ENCODE assay signal across 11 cellular contexts in the genomic region with DNA sequence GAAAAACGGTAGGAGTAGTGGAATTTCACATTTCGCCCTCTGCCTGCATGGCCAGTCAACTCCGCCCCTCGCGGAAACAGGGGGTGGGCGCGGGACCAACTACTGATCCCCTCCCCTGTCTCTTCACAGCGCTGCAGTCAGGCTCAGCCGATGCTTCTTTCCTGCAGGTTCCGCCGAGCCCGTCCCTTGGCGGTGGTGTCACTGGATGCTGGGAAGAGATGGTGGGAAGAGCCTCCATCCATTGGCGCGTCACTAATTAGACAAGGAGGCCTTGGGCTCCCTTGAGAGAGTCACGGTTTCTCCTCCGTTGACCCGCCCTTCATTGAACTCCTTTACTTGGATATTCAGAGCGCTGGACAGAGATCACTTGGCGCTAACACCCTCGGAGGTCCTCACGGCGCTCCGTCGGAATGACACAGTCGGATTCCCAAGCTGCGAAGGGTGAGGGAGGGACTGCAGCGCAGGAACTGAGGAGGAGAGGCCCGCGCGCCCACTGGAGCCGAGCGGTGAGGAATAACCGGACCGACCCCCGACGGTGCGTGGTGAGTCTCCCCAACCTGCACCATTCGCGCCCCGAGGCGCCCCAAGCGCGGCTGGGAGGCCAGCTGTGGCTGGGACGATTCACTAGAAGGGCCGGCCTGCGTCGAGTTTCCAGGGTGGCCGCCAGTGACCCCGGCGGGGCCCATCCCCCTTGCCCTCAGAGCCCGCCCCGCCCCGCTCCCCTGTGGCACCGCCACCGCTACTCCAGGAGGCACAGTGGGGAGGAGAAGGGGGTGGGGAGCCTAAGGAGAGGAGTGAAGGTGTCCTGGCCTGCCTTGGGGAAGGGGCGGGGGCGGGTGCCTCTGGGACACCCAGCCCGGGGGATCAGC. TPM values are rescaled to one million over a fixed set of nuclear protein-coding genes. Genes with fewer than 3 reads are reported as not detected.
DNase-seq lines count a peak whose midpoint lies in the region; ATAC-seq and TF ChIP-seq lines count a peak whose summit lies in the region.
"Had no signal": no experiment of that assay in that cellular context is flagged by ENCODE, and none has a peak within 500 bp of the region (broad histone marks: within the 10 kb centered on the region; RNA-seq: fewer than 3 reads in every experiment).

No MANE protein-coding gene starts in this region.

- no peaks in the 10 kb centered on the region for H3K36me3 Mint-ChIP-seq in MCF 10A (ENCODE audit: insufficient read depth, unreplicated experiment)
- peaks cover 10% of the 10 kb centered on the region for H3K36me3 Mint-ChIP-seq in activated naive CD4-positive, alpha-beta T cell treated with anti-CD3 and anti-CD28 coated beads, Interleukin-2, amount 50 U/mL, for 24 hours
- H3K36me3 Mint-ChIP-seq in HFFc6 (ENCODE audit: low read depth) = no peaks in the 10 kb centered on the region

- peaks cover 0 to 3% of the 10 kb centered on the region in 2 donors for H3K4me1 ChIP-seq in breast epithelium
- peaks cover 8% of the 10 kb centered on the region for H3K4me1 ChIP-seq in suprapubic skin

- ATAC-seq in GM21528 (IDR thresholded peaks at IDR 0.05; ENCODE audit: low FRiP score, unreplicated experiment) = no peak

- H3K4me3 Mint-ChIP-seq in MCF 10A (ENCODE audit: unreplicated experiment) (no peak overlapping the region), HFFc6 (no peak overlapping the region)
- peak overlapping the region; percentile 83 for H3K4me3 Mint-ChIP-seq in activated naive CD4-positive, alpha-beta T cell treated with anti-CD3 and anti-CD28 coated beads, Interleukin-2, amount 50 U/mL, for 24 hours

- H3K27me3 Mint-ChIP-seq in MCF 10A (ENCODE audit: insufficient read depth, unreplicated experiment) (peaks cover 90% of the 10 kb centered on the region), HFFc6 (ENCODE audit: insufficient read depth) (peaks cover 18% of the 10 kb centered on the region)
- H3K27me3 Mint-ChIP-seq in activated naive CD4-positive, alpha-beta T cell treated with anti-CD3 and anti-CD28 coated beads, Interleukin-2, amount 50 U/mL, for 24 hours = no peaks in the 10 kb centered on the region

- H3K27ac Mint-ChIP-seq in MCF 10A (ENCODE audit: low read depth, unreplicated experiment) = no peak overlapping the region
- peak overlapping the region; percentile 62 for H3K27ac Mint-ChIP-seq in activated naive CD4-positive, alpha-beta T cell treated with anti-CD3 and anti-CD28 coated beads, Interleukin-2, amount 50 U/mL, for 24 hours
- H3K27ac Mint-ChIP-seq in HFFc6 = no peak overlapping the region

- H3K4me3 ChIP-seq in breast epithelium (peak overlapping the region in 2 of 3 donors; percentile 7 to 42), suprapubic skin (peak overlapping the region; percentile 22)

- H3K4me1 Mint-ChIP-seq in MCF 10A (ENCODE audit: insufficient read depth, unreplicated experiment) (no peaks in the 10 kb centered on the region), HFFc6 (ENCODE audit: low read depth) (no peaks in the 10 kb centered on the region)
- H3K4me1 Mint-ChIP-seq in activated naive CD4-positive, alpha-beta T cell treated with anti-CD3 and anti-CD28 coated beads, Interleukin-2, amount 50 U/mL, for 24 hours = peaks cover 84% of the 10 kb centered on the region

- H3K27ac ChIP-seq in breast epithelium (no peak overlapping the region), suprapubic skin (no peak overlapping the region)
- H3K27ac ChIP-seq: VCaP had no signal

- H3K36me3 ChIP-seq in breast epithelium = no peaks in the 10 kb centered on the region
- no peaks in the 10 kb centered on the region for H3K36me3 ChIP-seq in suprapubic skin

- H3K27me3 ChIP-seq in breast epithelium = peaks cover 11 to 46% of the 10 kb centered on the region in 2 donors
- peaks cover 67% of the 10 kb centered on the region for H3K27me3 ChIP-seq in suprapubic skin

- no peak for TF ChIP-seq EP300 in suprapubic skin (IDR thresholded peaks at IDR 0.05)

- CTCF ChIA-PET in MCF 10A (lab: Yijun Ruan, JAX) = interaction anchor here (0.6 to 18.3 kb wide), 11 partner anchors 8 to 420 kb away, joined by 3 to 315 read pairs (median 5); no protein-coding TSS in a partner anchor

- H3K9me3 Mint-ChIP-seq in MCF 10A (ENCODE audit: unreplicated experiment) = no peaks in the 10 kb centered on the region
- no peaks in the 10 kb centered on the region for H3K9me3 Mint-ChIP-seq in activated naive CD4-positive, alpha-beta T cell treated with anti-CD3 and anti-CD28 coated beads, Interleukin-2, amount 50 U/mL, for 24 hours
- H3K9me3 Mint-ChIP-seq in HFFc6 = no peaks in the 10 kb centered on the region

- WGBS in suprapubic skin = 2% methylated on average over 14 of the region's 59 CpGs

- TF ChIP-seq POLR2A in breast epithelium (IDR thresholded peaks at IDR 0.05) = no peak
- no peak for TF ChIP-seq POLR2A in suprapubic skin (IDR thresholded peaks at IDR 0.05)

- intact Hi-C loops in breast epithelium (cut with DNase I; ENCODE audit: low total_unique reads) = no loop called here
- intact Hi-C loops in MCF 10A (cut with micrococcal nuclease) = no loop called here

- POLR2A ChIA-PET in MCF 10A (lab: Yijun Ruan, JAX) = no interaction called here

- DNase-seq in breast epithelium (ENCODE audit: low spot score in 2 of 2) = no peak
- DNase-seq in MCF 10A (ENCODE audit: unreplicated experiment) = no peak
- DNase-seq in iPS-NIHi7 (ENCODE audit: extremely low spot score) = peak; percentile 35
- DNase-seq in suprapubic skin (ENCODE audit: low spot score in 2 of 2) = no peak
- no peak for DNase-seq in HFFc6
- no peak for DNase-seq in globus pallidus (ENCODE audit: low spot score)
- DNase-seq: KBM-7, NCI-H526 had no signal

- TF ChIP-seq CTCF in breast epithelium (IDR thresholded peaks at IDR 0.05) = no peak
- TF ChIP-seq CTCF in MCF 10A (IDR thresholded peaks at IDR 0.05; ENCODE audit: unreplicated experiment) = no peak
- TF ChIP-seq CTCF in suprapubic skin (IDR thresholded peaks at IDR 0.05) = no peak
- TF ChIP-seq CTCF in HFFc6 (IDR thresholded peaks at IDR 0.05) = no peak

- BruUV-seq in MCF 10A (replicated peaks; lab: Mats Ljungman, UMichigan) = no TSS peak

- H3K9me3 ChIP-seq in breast epithelium = no peaks in the 10 kb centered on the region
- H3K9me3 ChIP-seq in suprapubic skin = no peaks in the 10 kb centered on the region

RNA-seq across cellular contexts. Expression of gene CEACAM21, which starts 11.2 kb away (rescaled TPM):
- total RNA-seq in breast epithelium (under 1 TPM; 0.44 to 0.66 (median 0.64) TPM), MCF 10A (2022) (not detected in 2 replicates), suprapubic skin (1 to 10 TPM in 1 of 4 donors, not detected in 3; 2.3 TPM)
- not detected for total RNA-seq in HFFc6 (2021; fragmentation: NEBNext Ultra II Directional; extraction: Animal tissue kit (Norgen Biotek cat#: 25700))
